In genomic region chr6:45836984-45837383, GRCh38 we compare ENCODE assay signal across 14 cellular contexts.
"Had no signal": no experiment of that assay in that cellular context is flagged by ENCODE, and none has a peak within 500 bp of the region (broad histone marks: within the 10 kb centered on the region; RNA-seq: fewer than 3 reads in every experiment).

No MANE protein-coding gene starts in this region.

- H3K36me3 Mint-ChIP-seq: neural progenitor cell, type B pancreatic cell had no signal

- H3K4me3 Mint-ChIP-seq: activated T-cell treated with anti-CD3 and anti-CD28 coated beads, Interleukin-2, amount 50 U/mL, for 4 hours; neural progenitor cell; type B pancreatic cell had no signal

- H3K9ac ChIP-seq: neural progenitor cell had no signal

- H3K9me3 Mint-ChIP-seq: activated T-cell treated with anti-CD3 and anti-CD28 coated beads, Interleukin-2, amount 50 U/mL, for 4 hours; neural progenitor cell had no signal

- FAIRE-seq: endothelial cell of umbilical vein, islet of Langerhans had no signal

- H3K9me3 ChIP-seq: colonic mucosa, ovary had no signal

- ATAC-seq: activated T-cell treated with anti-CD3 and anti-CD28 coated beads, Interleukin-2, amount 50 U/mL, for 4 hours had no signal

- H3K4me2 ChIP-seq: neural progenitor cell had no signal

- H3K27ac Mint-ChIP-seq: neural progenitor cell, type B pancreatic cell had no signal

- H3K36me3 ChIP-seq: colonic mucosa, neural progenitor cell, ovary had no signal

- H3K27me3 ChIP-seq: colonic mucosa, foreskin keratinocyte, neural progenitor cell, ovary had no signal

- DNase-seq: activated gamma-delta T cell treated with Interleukin-2 at 50 U/mL for 16 hours; activated T-cell treated with anti-CD3 and anti-CD28 coated beads, Interleukin-2, amount 50 U/mL, for 4 hours; caudate nucleus; colonic mucosa; foreskin keratinocyte; ovary; SIG-M5; substantia nigra; T-helper 9 cell had no signal

- H3K4me3 ChIP-seq: colonic mucosa, neural progenitor cell, ovary, skin epidermis had no signal

- H3K27ac ChIP-seq: colonic mucosa, foreskin keratinocyte, neural progenitor cell, ovary, skin epidermis had no signal

- H3K4me1 ChIP-seq: colonic mucosa, neural progenitor cell had no signal
